Comparison of ENCODE assay signal across 23 cellular contexts in genomic region chr17:76207268-76207667, GRCh38. TPM values are rescaled to one million over a fixed set of nuclear protein-coding genes. Genes with fewer than 3 reads are reported as not detected.
A peak's percentile ranks its signal among the peaks of the same experiment; 100 is the strongest.
DNase-seq lines count a peak whose midpoint lies in the region; ATAC-seq and TF ChIP-seq lines count a peak whose summit lies in the region.
"Had no signal": no experiment of that assay in that cellular context is flagged by ENCODE, and none has a peak within 500 bp of the region (broad histone marks: within the 10 kb centered on the region; RNA-seq: fewer than 3 reads in every experiment).

No MANE protein-coding gene starts in this region.

- H3K4me3 Mint-ChIP-seq in activated CD8-positive, alpha-beta memory T cell treated with anti-CD3 and anti-CD28 coated beads, Interleukin-2, amount 10 ng/mL, durations not matched to agents 7 days and 5 days = no peak overlapping the region
- H3K4me3 Mint-ChIP-seq in CD4-positive, alpha-beta memory T cell = peak overlapping the region in 5 of 8 donors; percentile 23 to 60 (median 40)
- H3K4me3 Mint-ChIP-seq: activated naive CD8-positive, alpha-beta T cell treated with anti-CD3 and anti-CD28 coated beads, Interleukin-2, amount 50 U/mL, for 24 hours; memory B cell; stimulated activated naive B cell treated with anti-CD40 and anti-IgM and Interleukin-4, amounts not matched to agents 10 μg/mL and 1 μg/mL and 100 μg/mL, for 72 hours; WTC11 had no signal

- no peak for TF ChIP-seq CTCF in GM10248 (IDR thresholded peaks at IDR 0.05; ENCODE audit: control extremely low read depth, extremely low read depth, low read depth, missing control alignments)
- TF ChIP-seq CTCF in thyroid gland (IDR thresholded peaks at IDR 0.05) = no peak

- no peak overlapping the region for H3K4me3 ChIP-seq in CD4-positive, alpha-beta memory T cell (ENCODE audit: low read length in 2 of 2)
- H3K4me3 ChIP-seq in SK-N-MC (no peak overlapping the region; the same call in 1 of the 2 replicates), thyroid gland (replicated peaks in 1 of 3) (no peak overlapping the region)
- H3K4me3 ChIP-seq: spleen, testis had no signal

- DNase-seq in activated CD8-positive, alpha-beta memory T cell treated with anti-CD3 and anti-CD28 coated beads, Interleukin-2, amount 10 ng/mL, durations not matched to agents 7 days and 5 days = no peak
- DNase-seq in activated CD8-positive, alpha-beta memory T cell treated with anti-CD3 and anti-CD28 coated beads, Interleukin-2, amount 50 U/mL, for 48 hours = no peak
- DNase-seq in CD4-positive, alpha-beta memory T cell = no peak
- DNase-seq in SK-N-MC (ENCODE audit: low read depth, low spot score) (no peak), left colon (no peak), substantia nigra (lab: John Stamatoyannopoulos, UW) (no peak), GM10248 (ENCODE audit: extremely low spot score) (no peak), thyroid gland (no peak)
- DNase-seq: activated naive CD8-positive, alpha-beta T cell treated with anti-CD3 and anti-CD28 coated beads, Interleukin-2, amount 50 U/mL, for 24 hours; activated T-cell treated with anti-CD3 and anti-CD28 coated beads, Interleukin-2, amount 50 U/mL, for 48 hours; H7; Karpas-422; NCI-H187; NCI-H526; retina; spleen; stimulated activated CD4-positive, alpha-beta T cell treated with anti-CD3 and anti-CD28 coated beads, Interleukin-4, amount 100 ng/mL, for 1 hour; stimulated activated naive B cell treated with anti-CD40 and anti-IgM and Interleukin-4, amounts not matched to agents 10 μg/mL and 1 μg/mL and 100 μg/mL, for 72 hours; T-helper 9 cell; testis had no signal

- H3K36me3 Mint-ChIP-seq in activated CD8-positive, alpha-beta memory T cell treated with anti-CD3 and anti-CD28 coated beads, Interleukin-2, amount 10 ng/mL, durations not matched to agents 7 days and 5 days = peaks cover 68% of the 10 kb centered on the region
- peaks cover 35 to 42% of the 10 kb centered on the region in 2 donors for H3K36me3 Mint-ChIP-seq in CD4-positive, alpha-beta memory T cell
- H3K36me3 Mint-ChIP-seq: memory B cell; stimulated activated naive B cell treated with anti-CD40 and anti-IgM and Interleukin-4, amounts not matched to agents 10 μg/mL and 1 μg/mL and 100 μg/mL, for 72 hours had no signal

- CTCF ChIA-PET in activated CD8-positive, alpha-beta memory T cell treated with anti-CD3 and anti-CD28 coated beads, Interleukin-2, amount 10 ng/mL, durations not matched to agents 7 days and 5 days (lab: Charles Lee) = interaction anchor here (0.7 to 3.9 kb wide), 15 partner anchors 8 to 72 kb away, joined by 3 to 19 read pairs (median 6); no protein-coding TSS in a partner anchor
- CTCF ChIA-PET in CD4-positive, alpha-beta memory T cell (lab: Charles Lee; ENCODE audit: partially characterized antibody) = interaction anchor here (0.7 to 2.7 kb wide), 10 partner anchors 8 to 73 kb away, joined by 3 to 16 read pairs (median 4); partner anchors contain the start of gene RNF157
- CTCF ChIA-PET in GM10248 (lab: Yijun Ruan, JAX) = interaction anchor here (1.0 to 3.3 kb wide), 11 partner anchors 10 to 193 kb away, joined by 3 to 18 read pairs (median 4); partner anchors contain the start of gene PRPSAP1

- peaks cover 53% of the 10 kb centered on the region for H3K4me1 ChIP-seq in CD4-positive, alpha-beta memory T cell (ENCODE audit: insufficient read depth, low read length)
- H3K4me1 ChIP-seq in thyroid gland = peaks cover 0 to 13% of the 10 kb centered on the region in 2 donors
- H3K4me1 ChIP-seq: testis had no signal

- no peak for TF ChIP-seq POLR2A in thyroid gland (IDR thresholded peaks at IDR 0.05)

- H3K4me1 Mint-ChIP-seq in activated CD8-positive, alpha-beta memory T cell treated with anti-CD3 and anti-CD28 coated beads, Interleukin-2, amount 10 ng/mL, durations not matched to agents 7 days and 5 days = peaks cover 68% of the 10 kb centered on the region
- H3K4me1 Mint-ChIP-seq in CD4-positive, alpha-beta memory T cell = peaks cover 35 to 70% (median 58%) of the 10 kb centered on the region in 4 donors

- POLR2A ChIA-PET in CD4-positive, alpha-beta memory T cell (lab: Charles Lee; ENCODE audit: partially characterized antibody) = interaction anchor here (0.6 to 6.3 kb wide), 15 partner anchors 8 to 112 kb away, joined by 3 to 80 read pairs (median 6); partner anchors contain the start of gene RNF157
- POLR2A ChIA-PET in GM10248 (lab: Yijun Ruan, JAX) = interaction anchor here (0.7 kb wide), 1 partner anchor 60 kb away, joined by 3 read pairs; no protein-coding TSS in a partner anchor

- H3K36me3 ChIP-seq in CD4-positive, alpha-beta memory T cell (ENCODE audit: insufficient read depth, low read length) = no peaks in the 10 kb centered on the region
- no peaks in the 10 kb centered on the region for H3K36me3 ChIP-seq in SK-N-MC (ENCODE audit: insufficient read depth, low read length)
- no peaks in the 10 kb centered on the region for H3K36me3 ChIP-seq in thyroid gland

- intact Hi-C loops in CD4-positive, alpha-beta memory T cell (cut with micrococcal nuclease) = no loop called here
- intact Hi-C loops in left colon (cut with DNase I, micrococcal nuclease) (no loop called here), thyroid gland (cut with DNase I) (no loop called here)

- H3K9me3 Mint-ChIP-seq in activated CD8-positive, alpha-beta memory T cell treated with anti-CD3 and anti-CD28 coated beads, Interleukin-2, amount 10 ng/mL, durations not matched to agents 7 days and 5 days (ENCODE audit: low read depth) = no peaks in the 10 kb centered on the region
- H3K9me3 Mint-ChIP-seq in CD4-positive, alpha-beta memory T cell = no peaks in the 10 kb centered on the region
- H3K9me3 Mint-ChIP-seq: activated naive CD8-positive, alpha-beta T cell treated with anti-CD3 and anti-CD28 coated beads, Interleukin-2, amount 50 U/mL, for 24 hours; memory B cell; stimulated activated naive B cell treated with anti-CD40 and anti-IgM and Interleukin-4, amounts not matched to agents 10 μg/mL and 1 μg/mL and 100 μg/mL, for 72 hours; WTC11 had no signal

- peak overlapping the region; percentile 39 for H3K27ac ChIP-seq in CD4-positive, alpha-beta memory T cell (ENCODE audit: low read depth, low read length)
- H3K27ac ChIP-seq in SK-N-MC = no peak overlapping the region
- no peak overlapping the region for H3K27ac ChIP-seq in substantia nigra (ENCODE audit: low read depth, low read length, poor library complexity, severe bottlenecking)
- no peak overlapping the region for H3K27ac ChIP-seq in thyroid gland
- H3K27ac ChIP-seq: epithelial cell of prostate, testis had no signal

- 75 to 79% methylated on average over 4 of the region's 4 CpGs for WGBS in thyroid gland, 2 donors

- no peaks in the 10 kb centered on the region for H3K27me3 Mint-ChIP-seq in activated CD8-positive, alpha-beta memory T cell treated with anti-CD3 and anti-CD28 coated beads, Interleukin-2, amount 10 ng/mL, durations not matched to agents 7 days and 5 days
- H3K27me3 Mint-ChIP-seq in CD4-positive, alpha-beta memory T cell = no peaks in the 10 kb centered on the region
- H3K27me3 Mint-ChIP-seq: activated naive CD8-positive, alpha-beta T cell treated with anti-CD3 and anti-CD28 coated beads, Interleukin-2, amount 50 U/mL, for 24 hours had no signal

- H3K27ac Mint-ChIP-seq in activated CD8-positive, alpha-beta memory T cell treated with anti-CD3 and anti-CD28 coated beads, Interleukin-2, amount 10 ng/mL, durations not matched to agents 7 days and 5 days = peak overlapping the region; percentile 86
- H3K27ac Mint-ChIP-seq in CD4-positive, alpha-beta memory T cell = peak overlapping the region; percentile 49 to 92 (median 88)
- H3K27ac Mint-ChIP-seq: activated naive CD8-positive, alpha-beta T cell treated with anti-CD3 and anti-CD28 coated beads, Interleukin-2, amount 50 U/mL, for 24 hours; memory B cell; stimulated activated naive B cell treated with anti-CD40 and anti-IgM and Interleukin-4, amounts not matched to agents 10 μg/mL and 1 μg/mL and 100 μg/mL, for 72 hours; WTC11 had no signal

- ATAC-seq in activated CD8-positive, alpha-beta memory T cell treated with anti-CD3 and anti-CD28 coated beads, Interleukin-2, amount 10 ng/mL, durations not matched to agents 7 days and 5 days = no peak
- peak; percentile 71 for ATAC-seq in left colon
- ATAC-seq: activated naive CD8-positive, alpha-beta T cell treated with anti-CD3 and anti-CD28 coated beads, Interleukin-2, amount 50 U/mL, for 24 hours; stimulated activated naive B cell treated with anti-CD40 and anti-IgM and Interleukin-4, amounts not matched to agents 10 μg/mL and 1 μg/mL and 100 μg/mL, for 72 hours; WTC11 had no signal

- no peaks in the 10 kb centered on the region for H3K27me3 ChIP-seq in CD4-positive, alpha-beta memory T cell (ENCODE audit: insufficient read depth, low read length)
- no peaks in the 10 kb centered on the region for H3K27me3 ChIP-seq in thyroid gland
- H3K27me3 ChIP-seq: spleen, testis had no signal

- no peaks in the 10 kb centered on the region for H3K9me3 ChIP-seq in CD4-positive, alpha-beta memory T cell (ENCODE audit: control insufficient read depth in 1 of 2, low read length in 2 of 2)
- H3K9me3 ChIP-seq in SK-N-MC (ENCODE audit: low read depth, low read length) = no peaks in the 10 kb centered on the region
- H3K9me3 ChIP-seq in thyroid gland = no peaks in the 10 kb centered on the region
- H3K9me3 ChIP-seq: spleen, testis had no signal

- peak overlapping the region; percentile 10 for H3K9ac ChIP-seq in SK-N-MC (ENCODE audit: insufficient read length)

RNA-seq across cellular contexts. Expression of gene RNF157, which starts 33.0 kb away (rescaled TPM):
- total RNA-seq in activated CD8-positive, alpha-beta memory T cell treated with anti-CD3 and anti-CD28 coated beads, Interleukin-2, amount 10 ng/mL, durations not matched to agents 7 days and 5 days = 100 to 1,000 TPM in 1 of 2 experiments, 10 to 100 TPM in 1; 73.0 to 148 TPM
- total RNA-seq in CD4-positive, alpha-beta memory T cell = 10 to 100 TPM; 19.5 to 22.5 TPM
- polyA plus RNA-seq in CD4-positive, alpha-beta memory T cell = 10 to 100 TPM in 1 of 2 donors, 1 to 10 TPM in 1; 4.0 to 20.5 TPM
- total RNA-seq in left colon (10 to 100 TPM; 23.6 to 89.3 TPM), thyroid gland (1 to 10 TPM; 1.7 to 6.6 (median 4.7) TPM)

RNA-seq across cellular contexts. Expression of gene UBALD2, which starts 57.9 kb away (rescaled TPM):
- 100 to 1,000 TPM; 260 to 406 TPM for total RNA-seq in activated CD8-positive, alpha-beta memory T cell treated with anti-CD3 and anti-CD28 coated beads, Interleukin-2, amount 10 ng/mL, durations not matched to agents 7 days and 5 days
- total RNA-seq in CD4-positive, alpha-beta memory T cell = 100 to 1,000 TPM; 101 to 103 TPM
- polyA plus RNA-seq in CD4-positive, alpha-beta memory T cell = 10 to 100 TPM in 1 of 2 donors, 1 to 10 TPM in 1; 6.2 to 11.1 TPM
- total RNA-seq in left colon = 100 to 1,000 TPM in 1 of 2 donors, 10 to 100 TPM in 1; 75.6 to 113 TPM
- 10 to 100 TPM in 3 of 4 donors, 1 to 10 TPM in 1; 9.8 to 54.2 (median 22.9) TPM for total RNA-seq in thyroid gland
